ENCODE assay signal across 15 cellular contexts in the genomic region with DNA sequence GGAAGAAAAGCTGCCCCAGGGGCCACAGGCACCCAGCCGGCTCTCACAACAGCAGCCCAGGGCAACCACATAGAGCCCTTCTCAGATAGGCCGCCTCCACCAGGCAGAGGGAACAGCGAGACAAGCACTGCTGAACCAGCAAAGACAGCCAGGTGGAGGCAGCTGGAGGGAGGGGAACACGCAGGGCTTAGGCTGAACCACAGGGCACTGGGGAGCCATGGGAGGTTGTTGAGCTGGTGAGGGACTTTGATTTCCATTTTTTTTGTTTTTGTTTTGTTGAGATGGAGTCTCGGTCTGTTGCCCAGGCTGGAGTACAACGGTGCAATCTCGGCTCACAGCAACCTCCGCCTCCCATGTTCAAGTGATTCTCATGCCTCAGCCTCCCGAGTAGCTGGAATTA. TPM values are rescaled to one million over a fixed set of nuclear protein-coding genes. Genes with fewer than 3 reads are reported as not detected.
"Had no signal": no experiment of that assay in that cellular context is flagged by ENCODE, and none has a peak within 500 bp of the region (broad histone marks: within the 10 kb centered on the region; RNA-seq: fewer than 3 reads in every experiment).

No MANE protein-coding gene starts in this region.

- H3K4me3 Mint-ChIP-seq: activated naive CD8-positive, alpha-beta T cell treated with anti-CD3 and anti-CD28 coated beads, Interleukin-2, amount 10 ng/mL, durations not matched to agents 7 days and 5 days had no signal

- H3K4me2 ChIP-seq: hepatocyte had no signal

- H3K9me3 Mint-ChIP-seq: activated naive CD8-positive, alpha-beta T cell treated with anti-CD3 and anti-CD28 coated beads, Interleukin-2, amount 10 ng/mL, durations not matched to agents 7 days and 5 days; nephron had no signal

- H3K79me2 ChIP-seq: hepatocyte had no signal

- DNase-seq: activated CD4-positive, alpha-beta T cell treated with anti-CD3 and anti-CD28 coated beads, Interleukin-2, amount 50 U/mL, for 1 hour; activated CD4-positive, CD25-positive, alpha-beta regulatory T cell; activated effector memory CD4-positive, alpha-beta T cell treated with Interleukin-2 at 50 U/mL for 16 hours; activated naive CD8-positive, alpha-beta T cell treated with anti-CD3 and anti-CD28 coated beads, Interleukin-2, amount 10 ng/mL, durations not matched to agents 7 days and 5 days; anterior cingulate cortex; dermis blood vessel endothelial cell; left ventricle myocardium inferior; mesenchymal stem cell; stimulated activated CD4-positive, alpha-beta T cell treated with anti-CD3 and anti-CD28 coated beads, Interleukin-12 subunit alpha, Interleukin-12 subunit beta, amount 100 ng/mL, for 4 hours; stimulated activated naive CD8-positive, alpha-beta T cell treated with anti-CD3 and anti-CD28 coated beads, Interleukin-15, Interleukin-2, amounts not matched to agents 100 U/mL and 50 U/mL, for 24 hours had no signal

- H3K27ac Mint-ChIP-seq: activated naive CD8-positive, alpha-beta T cell treated with anti-CD3 and anti-CD28 coated beads, Interleukin-2, amount 10 ng/mL, durations not matched to agents 7 days and 5 days; nephron had no signal

- H3K36me3 ChIP-seq: breast epithelium had no signal

- ATAC-seq: stimulated activated naive CD8-positive, alpha-beta T cell treated with anti-CD3 and anti-CD28 coated beads, Interleukin-15, Interleukin-2, amounts not matched to agents 100 U/mL and 50 U/mL, for 24 hours had no signal

- H3K4me3 ChIP-seq: breast epithelium, hepatocyte, upper lobe of left lung had no signal

- H2AFZ ChIP-seq: hepatocyte had no signal

- H3K9me3 ChIP-seq: breast epithelium, left ventricle myocardium inferior, upper lobe of left lung had no signal

- H3K27ac ChIP-seq: breast epithelium, hepatocyte, upper lobe of left lung had no signal

- H3K27me3 ChIP-seq: breast epithelium, hepatocyte had no signal

RNA-seq across cellular contexts. Expression of a gene that starts 52.1 kb away (rescaled TPM):
- total RNA-seq: epithelial cell of proximal tubule had no signal
